Comparison of ENCODE assay signal across 19 cellular contexts in genomic region chr14:24340606-24341005, GRCh38. TPM values are rescaled to one million over a fixed set of nuclear protein-coding genes. Genes with fewer than 3 reads are reported as not detected.
"Had no signal": no experiment of that assay in that cellular context is flagged by ENCODE, and none has a peak within 500 bp of the region (broad histone marks: within the 10 kb centered on the region; RNA-seq: fewer than 3 reads in every experiment).

No MANE protein-coding gene starts in this region.

- H3K27ac Mint-ChIP-seq: activated naive CD4-positive, alpha-beta T cell treated with anti-CD3 and anti-CD28 coated beads, Interleukin-2, amount 10 ng/mL, durations not matched to agents 7 days and 5 days; activated T-helper 2 cell treated with anti-CD3 and anti-CD28 coated beads, Interferon-gamma antibody, Interleukin-2, Interleukin-4, amounts not matched to agents 10 μg/mL and 5 μg/mL and 100 μg/mL, durations not matched to agents 14 hours and 24 hours and 36 hours; brain; WTC11 had no signal

- DNase-seq: amygdala, cerebellar nuclear complex, NCI-H1105, NCI-H1436, NCI-H1694 treated with DMSO at 0.1 percent for 48 hours, NCI-H2029 treated with DMSO at 0.1 percent for 48 hours, NCI-H345, NCI-H526 treated with DMSO at 0.1 percent for 48 hours, NCI-H82, SIG-M5 had no signal

- H3K36me3 Mint-ChIP-seq: brain, WTC11 had no signal

- H3K4me1 Mint-ChIP-seq: brain had no signal

- H3K9me3 Mint-ChIP-seq: activated CD4-positive, alpha-beta memory T cell treated with anti-CD3 and anti-CD28 coated beads for 36 hours; activated CD4-positive, alpha-beta T cell treated with anti-CD3 and anti-CD28 coated beads, Interleukin-2, amount 10 ng/mL, durations not matched to agents 7 days and 5 days; activated naive CD4-positive, alpha-beta T cell treated with anti-CD3 and anti-CD28 coated beads, Interleukin-2, amount 10 ng/mL, durations not matched to agents 7 days and 5 days; activated T-cell treated with anti-CD3 and anti-CD28 coated beads, Interleukin-2, amount 50 U/mL, for 4 hours; activated T-helper 2 cell treated with anti-CD3 and anti-CD28 coated beads, Interferon-gamma antibody, Interleukin-2, Interleukin-4, amounts not matched to agents 10 μg/mL and 5 μg/mL and 100 μg/mL, durations not matched to agents 14 hours and 24 hours and 36 hours; WTC11 had no signal

RNA-seq across cellular contexts. Expression of gene ADCY4, which starts 5.7 kb away (rescaled TPM):
- total RNA-seq: RPMI7951 had no signal

RNA-seq across cellular contexts. Expression of gene NFATC4, which starts 27.4 kb away (rescaled TPM):
- total RNA-seq: activated CD4-positive, alpha-beta memory T cell treated with anti-CD3 and anti-CD28 coated beads for 36 hours; activated CD4-positive, alpha-beta T cell treated with anti-CD3 and anti-CD28 coated beads, Interleukin-2, amount 10 ng/mL, durations not matched to agents 7 days and 5 days; T-helper 17 cell had no signal
